Comparison of ENCODE assay signal across 10 cellular contexts in genomic region chr21:37005548-37006242, GRCh38. TPM values are rescaled to one million over a fixed set of nuclear protein-coding genes. Genes with fewer than 3 reads are reported as not detected.
DNase-seq lines count a peak whose midpoint lies in the region; ATAC-seq and TF ChIP-seq lines count a peak whose summit lies in the region.
"Had no signal": no experiment of that assay in that cellular context is flagged by ENCODE, and none has a peak within 500 bp of the region (broad histone marks: within the 10 kb centered on the region; RNA-seq: fewer than 3 reads in every experiment).

No MANE protein-coding gene starts in this region.

- peaks cover 26% of the 10 kb centered on the region for H3K27me3 Mint-ChIP-seq in activated T-cell treated with anti-CD3 and anti-CD28 coated beads, Interleukin-2, amount 50 U/mL, for 4 hours (ENCODE audit: low read depth)

- H3K4me3 ChIP-seq in ectodermal cell (ENCODE audit: insufficient read depth, low read depth, low read length) (peak overlapping the region; percentile 43), lower leg skin (ENCODE audit: low read depth, poor library complexity, severe bottlenecking) (peak overlapping the region; percentile 49), subcutaneous abdominal adipose tissue (ENCODE audit: low read depth in 1 of 5, low read length in 5 of 5) (peak overlapping the region in 3 of 5 donors; percentile 20 to 63 (median 47))

- H3K4me1 ChIP-seq in ectodermal cell (ENCODE audit: control insufficient read depth, insufficient read depth, low read length): peaks cover 8% of the 10 kb centered on the region
- H3K4me1 ChIP-seq in subcutaneous abdominal adipose tissue (ENCODE audit: control insufficient read depth in 5 of 5, insufficient read depth in 5 of 5, low read length in 5 of 5): peaks cover 2 to 23% (median 22%) of the 10 kb centered on the region in 5 donors

- peaks cover 20% of the 10 kb centered on the region for H3K4me1 Mint-ChIP-seq in activated T-cell treated with anti-CD3 and anti-CD28 coated beads, Interleukin-2, amount 50 U/mL, for 4 hours (ENCODE audit: low read depth)

- H3K27ac ChIP-seq in ectodermal cell (ENCODE audit: insufficient read depth, low read depth, low read length, poor library complexity, severe bottlenecking): no peak overlapping the region
- H3K27ac ChIP-seq in subcutaneous abdominal adipose tissue (ENCODE audit: low read depth, low read length): no peak overlapping the region

- no peak for TF ChIP-seq POLR2A in lower leg skin (IDR thresholded peaks at IDR 0.05)

- WGBS in ectodermal cell, 2 experiments: 32 to 36% methylated on average over 58 of the region's 58 CpGs
- 39 to 41% methylated on average over 54 to 58 of the region's 58 CpGs for WGBS in lower leg skin, 2 donors

- H3K27me3 ChIP-seq in ectodermal cell (ENCODE audit: control insufficient read depth, insufficient read depth, low read length, poor library complexity, severe bottlenecking) (peaks cover 55% of the 10 kb centered on the region), subcutaneous abdominal adipose tissue (ENCODE audit: control insufficient read depth in 5 of 5, insufficient read depth in 4 of 5, low read length in 5 of 5) (peaks cover 8 to 20% (median 19%) of the 10 kb centered on the region in 5 donors)

- DNase-seq in activated T-cell treated with anti-CD3 and anti-CD28 coated beads, Interleukin-2, amount 50 U/mL, for 4 hours: no peak
- DNase-seq in activated T-cell treated with anti-CD3 and anti-CD28 coated beads, Interleukin-2, amount 50 U/mL, for 1 hour: no peak
- DNase-seq in lower leg skin (ENCODE audit: low spot score in 2 of 2) (no peak), NCI-H2081 (lab: John Stamatoyannopoulos, UW) (no peak)
- DNase-seq: activated CD4-positive, CD25-positive, alpha-beta regulatory T cell; NCI-H1417 treated with DMSO at 0.1 percent for 48 hours had no signal

- no peak for TF ChIP-seq CTCF in lower leg skin (IDR thresholded peaks at IDR 0.05)

- H3K9me3 ChIP-seq in ectodermal cell (ENCODE audit: control insufficient read depth, low read length): no peaks in the 10 kb centered on the region
- H3K9me3 ChIP-seq in subcutaneous abdominal adipose tissue (ENCODE audit: control insufficient read depth in 5 of 5, low read length in 5 of 5): no peaks in the 10 kb centered on the region

- H3K9ac ChIP-seq in subcutaneous abdominal adipose tissue (ENCODE audit: low read length in 5 of 5): no peak overlapping the region

- H3K9me3 Mint-ChIP-seq in activated T-cell treated with anti-CD3 and anti-CD28 coated beads, Interleukin-2, amount 50 U/mL, for 4 hours: no peaks in the 10 kb centered on the region

- intact Hi-C loops in lower leg skin (cut with DNase I; ENCODE audit: low total_unique reads): no loop called here

- no peak for ATAC-seq in activated T-cell treated with anti-CD3 and anti-CD28 coated beads, Interleukin-2, amount 50 U/mL, for 4 hours
- ATAC-seq in SK-N-SH treated with all-trans-retinoic acid at 6 μM for 48 hours (no peak), GM19035 (IDR thresholded peaks at IDR 0.05; ENCODE audit: unreplicated experiment) (no peak)

- H3K4me3 Mint-ChIP-seq in activated T-cell treated with anti-CD3 and anti-CD28 coated beads, Interleukin-2, amount 50 U/mL, for 4 hours: peak overlapping the region; percentile 16

- no peaks in the 10 kb centered on the region for H3K36me3 ChIP-seq in ectodermal cell (ENCODE audit: control insufficient read depth, insufficient read depth, low read length)
- no peaks in the 10 kb centered on the region for H3K36me3 ChIP-seq in subcutaneous abdominal adipose tissue (ENCODE audit: control insufficient read depth in 5 of 5, insufficient read depth in 5 of 5, low read length in 5 of 5)

- no peaks in the 10 kb centered on the region for H3K36me3 Mint-ChIP-seq in activated T-cell treated with anti-CD3 and anti-CD28 coated beads, Interleukin-2, amount 50 U/mL, for 4 hours (ENCODE audit: insufficient read depth)

TF ChIP-seq in SK-N-SH treated with all-trans-retinoic acid at 6 μM for 48 hours, 23 proteins besides CTCF, POLR2A, EP300 and RAD21:
- TF ChIP-seq ZNF565 (CRISPR knock-in tag; conservative IDR thresholded peaks at IDR 0.05; ENCODE audit: low read depth) (no peak), TCF4 (CRISPR knock-in tag; IDR thresholded peaks at IDR 0.05; ENCODE audit: borderline replicate concordance) (no peak), POU6F1 (CRISPR knock-in tag; IDR thresholded peaks at IDR 0.05; ENCODE audit: borderline replicate concordance, low read depth) (no peak), OSR1 (CRISPR knock-in tag; IDR thresholded peaks at IDR 0.05) (no peak), ARNTL (CRISPR knock-in tag; IDR thresholded peaks at IDR 0.05; ENCODE audit: borderline replicate concordance, low read depth) (no peak), CREB5 (CRISPR knock-in tag; IDR thresholded peaks at IDR 0.05; ENCODE audit: low read depth) (no peak), TSHZ2 (CRISPR knock-in tag; IDR thresholded peaks at IDR 0.05) (no peak), RARB (CRISPR knock-in tag; IDR thresholded peaks at IDR 0.05) (no peak), CSRNP3 (CRISPR knock-in tag; IDR thresholded peaks at IDR 0.05) (no peak), ESRRG (CRISPR knock-in tag; IDR thresholded peaks at IDR 0.05) (no peak)

RNA-seq across cellular contexts. Expression of gene RIPPLY3, which starts 0.8 kb away (rescaled TPM):
- not detected for total RNA-seq in activated T-cell treated with anti-CD3 and anti-CD28 coated beads, Interleukin-2, amount 50 U/mL, for 4 hours
- polyA plus RNA-seq in ectodermal cell (2013, experiment 1 of 4): 2.6 TPM
- 1.8 TPM for polyA plus RNA-seq in ectodermal cell (2013, experiment 2 of 4)
- 2.8 TPM for polyA plus RNA-seq in ectodermal cell (2013, experiment 3 of 4)
- polyA plus RNA-seq in ectodermal cell (2013, experiment 4 of 4): 4.5 TPM
- not detected for total RNA-seq in lower leg skin

RNA-seq across cellular contexts. Expression of gene HLCS, which starts 39.2 kb away (rescaled TPM):
- 1 to 10 TPM; 7.1 to 8.6 (median 8.3) TPM for total RNA-seq in activated T-cell treated with anti-CD3 and anti-CD28 coated beads, Interleukin-2, amount 50 U/mL, for 4 hours
- polyA plus RNA-seq in ectodermal cell (2013, experiment 1 of 4): 23.1 TPM
- polyA plus RNA-seq in ectodermal cell (2013, experiment 2 of 4): 27.0 TPM
- 16.6 TPM for polyA plus RNA-seq in ectodermal cell (2013, experiment 3 of 4)
- 18.4 TPM for polyA plus RNA-seq in ectodermal cell (2013, experiment 4 of 4)
- 10 to 100 TPM in 2 of 4 donors, 1 to 10 TPM in 2; 3.1 to 19.4 (median 8.9) TPM for total RNA-seq in lower leg skin
